ENCODE assay signal across 35 cellular contexts in the genomic region with DNA sequence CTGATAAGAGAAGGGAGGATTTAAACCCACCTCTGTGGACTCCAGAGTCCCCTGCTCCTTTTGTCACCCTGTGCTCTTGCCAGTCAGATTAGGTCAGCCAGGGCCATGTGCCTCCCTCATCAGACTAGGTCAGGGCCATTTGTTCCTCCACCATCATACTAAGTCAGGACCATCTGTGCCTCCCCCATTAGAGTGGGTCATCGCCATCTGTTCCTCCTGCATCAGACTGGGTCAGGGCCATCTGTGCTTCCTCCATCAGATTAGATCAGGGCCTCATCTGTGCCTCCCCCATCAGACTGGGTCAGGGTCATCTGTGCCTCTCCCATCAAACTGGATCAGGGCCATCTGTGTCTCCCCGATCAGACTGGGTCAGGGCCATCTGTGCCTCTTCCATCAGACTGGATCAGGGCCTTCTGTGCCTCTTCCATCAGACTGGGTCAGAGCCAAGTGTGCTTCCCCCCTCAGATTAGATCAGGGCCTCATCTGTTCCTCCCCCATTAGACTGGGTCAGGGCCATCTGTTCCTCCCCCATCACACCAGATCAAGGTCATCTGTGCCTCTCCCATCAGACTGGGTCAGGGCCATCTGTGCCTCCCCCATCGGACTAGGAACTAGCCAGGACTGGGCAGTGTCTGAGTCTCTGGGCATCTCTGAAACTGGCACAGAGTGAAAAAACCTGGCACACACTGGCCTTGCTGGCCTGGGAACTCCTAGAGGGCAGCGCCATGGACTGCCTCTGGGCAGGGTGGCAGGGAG. TPM values are rescaled to one million over a fixed set of nuclear protein-coding genes. Genes with fewer than 3 reads are reported as not detected.
"Had no signal": no experiment of that assay in that cellular context is flagged by ENCODE, and none has a peak within 500 bp of the region (broad histone marks: within the 10 kb centered on the region; RNA-seq: fewer than 3 reads in every experiment).

No MANE protein-coding gene starts in this region.

- H3K4me1 Mint-ChIP-seq: activated naive CD4-positive, alpha-beta T cell treated with anti-CD3 and anti-CD28 coated beads, Interleukin-2, amount 10 ng/mL, durations not matched to agents 7 days and 5 days; activated naive CD8-positive, alpha-beta T cell treated with anti-CD3 and anti-CD28 coated beads, Interleukin-2, amount 50 U/mL, for 24 hours; stimulated activated effector memory CD8-positive, alpha-beta T cell treated with anti-CD3 and anti-CD28 coated beads, Interleukin-12 subunit alpha, Interleukin-12 subunit beta, amount 100 ng/mL, for 72 hours; T-helper 17 cell had no signal

- DNase-seq: activated CD4-positive, alpha-beta T cell treated with anti-CD3 and anti-CD28 coated beads for 48 hours; activated CD4-positive, alpha-beta T cell treated with anti-CD3 and anti-CD28 coated beads, Interleukin-2, amount 50 U/mL, for 48 hours; activated CD8-positive, alpha-beta memory T cell treated with anti-CD3 and anti-CD28 coated beads, Interleukin-2, amount 50 U/mL, for 48 hours; activated gamma-delta T cell; activated naive CD4-positive, alpha-beta T cell treated with anti-CD3 and anti-CD28 coated beads, Interleukin-2, amount 10 ng/mL, durations not matched to agents 7 days and 5 days; activated naive CD8-positive, alpha-beta T cell treated with anti-CD3 and anti-CD28 coated beads, Interleukin-2, amount 50 U/mL, for 24 hours; activated T-cell treated with anti-CD3 and anti-CD28 coated beads, Interleukin-2, amount 50 U/mL, for 24 hours; amygdala; central memory CD4-positive, alpha-beta T cell; effector CD8-positive, alpha-beta T cell; esophagus squamous epithelium; gastrocnemius medialis; hippocampal formation; left cardiac atrium; mammary epithelial cell; nucleus accumbens; stimulated activated CD4-positive, alpha-beta T cell treated with anti-CD3 and anti-CD28 coated beads, Interleukin-4, amount 100 ng/mL, for 24 hours; T-helper 17 cell; T1000; WERI-Rb-1 had no signal

- H3K27ac ChIP-seq: breast epithelium, epithelial cell of prostate, esophagus squamous epithelium, gastrocnemius medialis, parathyroid adenoma, thoracic aorta, WERI-Rb-1 had no signal

- H3K9me3 ChIP-seq: breast epithelium, esophagus squamous epithelium, gastrocnemius medialis, thoracic aorta had no signal

- H3K4me3 ChIP-seq: esophagus squamous epithelium, gastrocnemius medialis, skin epidermis, thoracic aorta had no signal

- H3K36me3 ChIP-seq: breast epithelium, esophagus squamous epithelium, gastrocnemius medialis, thoracic aorta, WERI-Rb-1 had no signal

- H2AFZ ChIP-seq: parathyroid adenoma had no signal

- H3K27me3 ChIP-seq: gastrocnemius medialis had no signal

- ATAC-seq: activated CD4-positive, CD25-positive, alpha-beta regulatory T cell treated with anti-CD3 and anti-CD28 coated beads, Interleukin-2, amount 50 U/mL, for 24 hours; activated naive CD8-positive, alpha-beta T cell treated with anti-CD3 and anti-CD28 coated beads, Interleukin-2, amount 50 U/mL, for 24 hours; gastrocnemius medialis; stimulated activated effector memory CD8-positive, alpha-beta T cell treated with anti-CD3 and anti-CD28 coated beads, Interleukin-12 subunit alpha, Interleukin-12 subunit beta, amount 100 ng/mL, for 72 hours; T-helper 17 cell had no signal

- H3K27ac Mint-ChIP-seq: activated naive CD4-positive, alpha-beta T cell treated with anti-CD3 and anti-CD28 coated beads, Interleukin-2, amount 10 ng/mL, durations not matched to agents 7 days and 5 days; activated naive CD8-positive, alpha-beta T cell treated with anti-CD3 and anti-CD28 coated beads, Interleukin-2, amount 50 U/mL, for 24 hours; activated T-cell treated with anti-CD3 and anti-CD28 coated beads, Interleukin-2, amount 50 U/mL, for 24 hours; stimulated activated effector memory CD8-positive, alpha-beta T cell treated with anti-CD3 and anti-CD28 coated beads, Interleukin-12 subunit alpha, Interleukin-12 subunit beta, amount 100 ng/mL, for 72 hours; stimulated activated naive CD8-positive, alpha-beta T cell treated with anti-CD3 and anti-CD28 coated beads, Interleukin-15, Interleukin-2, amounts not matched to agents 100 ng/mL and 50 ng/mL, for 24 hours; T-helper 17 cell; type B pancreatic cell had no signal

- H3K79me2 ChIP-seq: parathyroid adenoma had no signal

- H3K9me3 Mint-ChIP-seq: activated naive CD4-positive, alpha-beta T cell treated with anti-CD3 and anti-CD28 coated beads, Interleukin-2, amount 10 ng/mL, durations not matched to agents 7 days and 5 days; activated naive CD8-positive, alpha-beta T cell treated with anti-CD3 and anti-CD28 coated beads, Interleukin-2, amount 50 U/mL, for 24 hours; activated T-cell treated with anti-CD3 and anti-CD28 coated beads, Interleukin-2, amount 50 U/mL, for 24 hours; stimulated activated effector memory CD8-positive, alpha-beta T cell treated with anti-CD3 and anti-CD28 coated beads, Interleukin-12 subunit alpha, Interleukin-12 subunit beta, amount 100 ng/mL, for 72 hours; stimulated activated naive CD8-positive, alpha-beta T cell treated with anti-CD3 and anti-CD28 coated beads, Interleukin-15, Interleukin-2, amounts not matched to agents 100 ng/mL and 50 ng/mL, for 24 hours; type B pancreatic cell had no signal

- H3K4me3 Mint-ChIP-seq: activated naive CD4-positive, alpha-beta T cell treated with anti-CD3 and anti-CD28 coated beads, Interleukin-2, amount 10 ng/mL, durations not matched to agents 7 days and 5 days; activated naive CD8-positive, alpha-beta T cell treated with anti-CD3 and anti-CD28 coated beads, Interleukin-2, amount 50 U/mL, for 24 hours; activated T-cell treated with anti-CD3 and anti-CD28 coated beads, Interleukin-2, amount 50 U/mL, for 24 hours; stimulated activated effector memory CD8-positive, alpha-beta T cell treated with anti-CD3 and anti-CD28 coated beads, Interleukin-12 subunit alpha, Interleukin-12 subunit beta, amount 100 ng/mL, for 72 hours; stimulated activated naive CD8-positive, alpha-beta T cell treated with anti-CD3 and anti-CD28 coated beads, Interleukin-15, Interleukin-2, amounts not matched to agents 100 ng/mL and 50 ng/mL, for 24 hours; T-helper 17 cell; type B pancreatic cell had no signal

- H3K36me3 Mint-ChIP-seq: activated naive CD4-positive, alpha-beta T cell treated with anti-CD3 and anti-CD28 coated beads, Interleukin-2, amount 10 ng/mL, durations not matched to agents 7 days and 5 days; stimulated activated effector memory CD8-positive, alpha-beta T cell treated with anti-CD3 and anti-CD28 coated beads, Interleukin-12 subunit alpha, Interleukin-12 subunit beta, amount 100 ng/mL, for 72 hours; type B pancreatic cell had no signal

- H3K4me1 ChIP-seq: breast epithelium, esophagus squamous epithelium, gastrocnemius medialis, parathyroid adenoma had no signal

RNA-seq across cellular contexts. Expression of gene MYL10, which starts 11.5 kb away (rescaled TPM):
- total RNA-seq: breast epithelium, dermis microvascular lymphatic vessel endothelial cell, esophagus squamous epithelium, left cardiac atrium, liver, mammary epithelial cell, mucosa of gallbladder, subcutaneous adipose tissue, T-helper 17 cell, thoracic aorta had no signal
- polyA plus RNA-seq: keratinocyte, liver, mammary epithelial cell, neural cell had no signal
